4 cellular contexts compared by ENCODE assay signal in the genomic region with DNA sequence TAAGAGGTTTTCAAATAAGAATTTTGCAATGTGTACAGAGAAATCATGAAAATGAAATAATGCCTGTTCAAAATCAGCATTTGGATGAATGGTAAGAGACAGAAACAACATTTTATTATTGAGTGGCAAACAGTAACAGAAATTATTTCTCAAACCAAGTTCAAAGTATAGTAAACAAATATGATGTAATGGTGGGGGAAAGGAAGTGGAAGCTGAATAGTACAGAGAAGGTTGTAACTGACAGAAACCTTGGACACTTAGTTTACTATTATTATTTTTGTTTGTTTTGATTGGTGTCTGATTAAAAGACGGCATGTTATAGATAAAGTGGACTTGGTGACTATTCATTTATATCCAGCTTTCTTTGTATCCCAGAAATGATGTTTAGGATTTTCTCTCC.
TF ChIP-seq lines count a peak whose summit lies in the region.

No MANE protein-coding gene starts in this region.

TF ChIP-seq in SK-N-SH, 30 proteins besides CTCF, POLR2A, EP300 and RAD21 (continues in another document):
- TF ChIP-seq POLR2AphosphoS5 (IDR thresholded peaks at IDR 0.05; ENCODE audit: low read depth, low read length) (no peak), EZH2phosphoT487 (IDR thresholded peaks at IDR 0.05; ENCODE audit: borderline replicate concordance, low read depth) (no peak), RXRA (IDR thresholded peaks at IDR 0.05; ENCODE audit: borderline replicate concordance, low read depth) (no peak), FOXM1 (IDR thresholded peaks at IDR 0.05; ENCODE audit: low read depth) (no peak), TAF1 (IDR thresholded peaks at IDR 0.05; ENCODE audit: borderline replicate concordance, low read depth, low read length) (no peak), JUND (IDR thresholded peaks at IDR 0.05) (no peak), ELF1 (IDR thresholded peaks at IDR 0.05) (no peak), CHD2 (IDR thresholded peaks at IDR 0.05; ENCODE audit: low read length, partially characterized antibody) (no peak), GATA2 (CRISPR knock-in tag; IDR thresholded peaks at IDR 0.05) (no peak), TCF12 (IDR thresholded peaks at IDR 0.05) (no peak)
- TF ChIP-seq, protein P1, sequence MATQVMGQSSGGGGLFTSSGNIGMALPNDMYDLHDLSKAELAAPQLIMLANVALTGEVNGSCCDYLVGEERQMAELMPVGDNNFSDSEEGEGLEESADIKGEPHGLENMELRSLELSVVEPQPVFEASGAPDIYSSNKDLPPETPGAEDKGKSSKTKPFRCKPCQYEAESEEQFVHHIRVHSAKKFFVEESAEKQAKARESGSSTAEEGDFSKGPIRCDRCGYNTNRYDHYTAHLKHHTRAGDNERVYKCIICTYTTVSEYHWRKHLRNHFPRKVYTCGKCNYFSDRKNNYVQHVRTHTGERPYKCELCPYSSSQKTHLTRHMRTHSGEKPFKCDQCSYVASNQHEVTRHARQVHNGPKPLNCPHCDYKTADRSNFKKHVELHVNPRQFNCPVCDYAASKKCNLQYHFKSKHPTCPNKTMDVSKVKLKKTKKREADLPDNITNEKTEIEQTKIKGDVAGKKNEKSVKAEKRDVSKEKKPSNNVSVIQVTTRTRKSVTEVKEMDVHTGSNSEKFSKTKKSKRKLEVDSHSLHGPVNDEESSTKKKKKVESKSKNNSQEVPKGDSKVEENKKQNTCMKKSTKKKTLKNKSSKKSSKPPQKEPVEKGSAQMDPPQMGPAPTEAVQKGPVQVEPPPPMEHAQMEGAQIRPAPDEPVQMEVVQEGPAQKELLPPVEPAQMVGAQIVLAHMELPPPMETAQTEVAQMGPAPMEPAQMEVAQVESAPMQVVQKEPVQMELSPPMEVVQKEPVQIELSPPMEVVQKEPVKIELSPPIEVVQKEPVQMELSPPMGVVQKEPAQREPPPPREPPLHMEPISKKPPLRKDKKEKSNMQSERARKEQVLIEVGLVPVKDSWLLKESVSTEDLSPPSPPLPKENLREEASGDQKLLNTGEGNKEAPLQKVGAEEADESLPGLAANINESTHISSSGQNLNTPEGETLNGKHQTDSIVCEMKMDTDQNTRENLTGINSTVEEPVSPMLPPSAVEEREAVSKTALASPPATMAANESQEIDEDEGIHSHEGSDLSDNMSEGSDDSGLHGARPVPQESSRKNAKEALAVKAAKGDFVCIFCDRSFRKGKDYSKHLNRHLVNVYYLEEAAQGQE (IDR thresholded peaks at IDR 0.05; ENCODE audit: low read depth, low read length): no peak
- TF ChIP-seq, protein P2, sequence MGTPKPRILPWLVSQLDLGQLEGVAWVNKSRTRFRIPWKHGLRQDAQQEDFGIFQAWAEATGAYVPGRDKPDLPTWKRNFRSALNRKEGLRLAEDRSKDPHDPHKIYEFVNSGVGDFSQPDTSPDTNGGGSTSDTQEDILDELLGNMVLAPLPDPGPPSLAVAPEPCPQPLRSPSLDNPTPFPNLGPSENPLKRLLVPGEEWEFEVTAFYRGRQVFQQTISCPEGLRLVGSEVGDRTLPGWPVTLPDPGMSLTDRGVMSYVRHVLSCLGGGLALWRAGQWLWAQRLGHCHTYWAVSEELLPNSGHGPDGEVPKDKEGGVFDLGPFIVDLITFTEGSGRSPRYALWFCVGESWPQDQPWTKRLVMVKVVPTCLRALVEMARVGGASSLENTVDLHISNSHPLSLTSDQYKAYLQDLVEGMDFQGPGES (IDR thresholded peaks at IDR 0.05; ENCODE audit: low read depth, low read length): no peak

TF ChIP-seq in SK-N-SH treated with all-trans-retinoic acid at 6 μM for 48 hours, 23 proteins besides CTCF, POLR2A, EP300 and RAD21:
- TF ChIP-seq ZFP30 (CRISPR knock-in tag; IDR thresholded peaks at IDR 0.05): no peak
- no peak for TF ChIP-seq TOX (CRISPR knock-in tag; IDR thresholded peaks at IDR 0.05; ENCODE audit: borderline replicate concordance)
- no peak for TF ChIP-seq ZNF8 (CRISPR knock-in tag; IDR thresholded peaks at IDR 0.05)
- no peak for TF ChIP-seq ZC3H10 (CRISPR knock-in tag; IDR thresholded peaks at IDR 0.05)
- TF ChIP-seq BACH2 (CRISPR knock-in tag; IDR thresholded peaks at IDR 0.05; ENCODE audit: borderline replicate concordance): no peak
- TF ChIP-seq, protein P3, sequence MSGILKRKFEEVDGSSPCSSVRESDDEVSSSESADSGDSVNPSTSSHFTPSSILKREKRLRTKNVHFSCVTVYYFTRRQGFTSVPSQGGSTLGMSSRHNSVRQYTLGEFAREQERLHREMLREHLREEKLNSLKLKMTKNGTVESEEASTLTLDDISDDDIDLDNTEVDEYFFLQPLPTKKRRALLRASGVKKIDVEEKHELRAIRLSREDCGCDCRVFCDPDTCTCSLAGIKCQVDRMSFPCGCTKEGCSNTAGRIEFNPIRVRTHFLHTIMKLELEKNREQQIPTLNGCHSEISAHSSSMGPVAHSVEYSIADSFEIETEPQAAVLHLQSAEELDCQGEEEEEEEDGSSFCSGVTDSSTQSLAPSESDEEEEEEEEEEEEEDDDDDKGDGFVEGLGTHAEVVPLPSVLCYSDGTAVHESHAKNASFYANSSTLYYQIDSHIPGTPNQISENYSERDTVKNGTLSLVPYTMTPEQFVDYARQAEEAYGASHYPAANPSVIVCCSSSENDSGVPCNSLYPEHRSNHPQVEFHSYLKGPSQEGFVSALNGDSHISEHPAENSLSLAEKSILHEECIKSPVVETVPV (CRISPR knock-in tag; IDR thresholded peaks at IDR 0.05): no peak

TF ChIP-seq in GM12878, 131 proteins besides CTCF, POLR2A, EP300 and RAD21:
- TF ChIP-seq ATF7 (IDR thresholded peaks at IDR 0.05; ENCODE audit: low read depth) (peak; percentile 59; the same call in 1 of the 2 replicates), CHD4 (IDR thresholded peaks at IDR 0.05) (no peak), NFXL1 (IDR thresholded peaks at IDR 0.05; ENCODE audit: borderline replicate concordance) (no peak)
TF ChIP-seq in GM12878: peak in this region for 1.

TF ChIP-seq in HepG2, 621 proteins besides CTCF, POLR2A, EP300 and RAD21 (continues in another document):
- TF ChIP-seq NR3C1 (CRISPR knock-in tag; IDR thresholded peaks at IDR 0.05) (no peak), ZNF672 (CRISPR knock-in tag; IDR thresholded peaks at IDR 0.05) (no peak), ZNF143 (CRISPR knock-in tag; IDR thresholded peaks at IDR 0.05) (no peak), ZNF274 (CRISPR knock-in tag; IDR thresholded peaks at IDR 0.05) (no peak), NFYC (CRISPR knock-in tag; IDR thresholded peaks at IDR 0.05) (no peak), ZKSCAN1 (IDR thresholded peaks at IDR 0.05; ENCODE audit: low read length) (no peak), GATAD2A (CRISPR knock-in tag; IDR thresholded peaks at IDR 0.05) (0 out of 2 replicates have a peak, but pooled peaks have one; percentile 27), NR2F6 (IDR thresholded peaks at IDR 0.05) (no peak), NR2F6 (CRISPR knock-in tag; IDR thresholded peaks at IDR 0.05) (no peak), ZNF20 (CRISPR knock-in tag; IDR thresholded peaks at IDR 0.05) (no peak), KDM3A (CRISPR knock-in tag; IDR thresholded peaks at IDR 0.05; ENCODE audit: low read depth) (no peak), MTA3 (CRISPR knock-in tag; IDR thresholded peaks at IDR 0.05) (no peak), ZSCAN31 (CRISPR knock-in tag; IDR thresholded peaks at IDR 0.05; ENCODE audit: low read depth) (no peak), TGIF2 (CRISPR knock-in tag; IDR thresholded peaks at IDR 0.05) (no peak), SP4 (CRISPR knock-in tag; IDR thresholded peaks at IDR 0.05) (no peak)
- TF ChIP-seq, protein P4, sequence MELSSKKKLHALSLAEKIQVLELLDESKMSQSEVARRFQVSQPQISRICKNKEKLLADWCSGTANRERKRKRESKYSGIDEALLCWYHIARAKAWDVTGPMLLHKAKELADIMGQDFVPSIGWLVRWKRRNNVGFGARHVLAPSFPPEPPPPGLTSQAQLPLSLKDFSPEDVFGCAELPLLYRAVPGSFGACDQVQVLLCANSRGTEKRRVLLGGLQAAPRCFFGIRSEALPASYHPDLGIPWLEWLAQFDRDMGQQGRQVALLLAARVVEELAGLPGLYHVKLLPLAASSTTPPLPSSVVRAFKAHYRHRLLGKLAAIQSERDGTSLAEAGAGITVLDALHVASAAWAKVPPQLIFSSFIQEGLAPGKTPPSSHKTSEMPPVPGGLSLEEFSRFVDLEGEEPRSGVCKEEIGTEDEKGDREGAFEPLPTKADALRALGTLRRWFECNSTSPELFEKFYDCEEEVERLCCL (CRISPR knock-in tag; IDR thresholded peaks at IDR 0.05; ENCODE audit: borderline replicate concordance): no peak
- TF ChIP-seq, protein P5, sequence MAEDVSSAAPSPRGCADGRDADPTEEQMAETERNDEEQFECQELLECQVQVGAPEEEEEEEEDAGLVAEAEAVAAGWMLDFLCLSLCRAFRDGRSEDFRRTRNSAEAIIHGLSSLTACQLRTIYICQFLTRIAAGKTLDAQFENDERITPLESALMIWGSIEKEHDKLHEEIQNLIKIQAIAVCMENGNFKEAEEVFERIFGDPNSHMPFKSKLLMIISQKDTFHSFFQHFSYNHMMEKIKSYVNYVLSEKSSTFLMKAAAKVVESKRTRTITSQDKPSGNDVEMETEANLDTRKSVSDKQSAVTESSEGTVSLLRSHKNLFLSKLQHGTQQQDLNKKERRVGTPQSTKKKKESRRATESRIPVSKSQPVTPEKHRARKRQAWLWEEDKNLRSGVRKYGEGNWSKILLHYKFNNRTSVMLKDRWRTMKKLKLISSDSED (CRISPR knock-in tag; IDR thresholded peaks at IDR 0.05): no peak
- TF ChIP-seq, protein P6, sequence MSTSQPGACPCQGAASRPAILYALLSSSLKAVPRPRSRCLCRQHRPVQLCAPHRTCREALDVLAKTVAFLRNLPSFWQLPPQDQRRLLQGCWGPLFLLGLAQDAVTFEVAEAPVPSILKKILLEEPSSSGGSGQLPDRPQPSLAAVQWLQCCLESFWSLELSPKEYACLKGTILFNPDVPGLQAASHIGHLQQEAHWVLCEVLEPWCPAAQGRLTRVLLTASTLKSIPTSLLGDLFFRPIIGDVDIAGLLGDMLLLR (CRISPR knock-in tag; IDR thresholded peaks at IDR 0.05): no peak
- TF ChIP-seq, protein P7, sequence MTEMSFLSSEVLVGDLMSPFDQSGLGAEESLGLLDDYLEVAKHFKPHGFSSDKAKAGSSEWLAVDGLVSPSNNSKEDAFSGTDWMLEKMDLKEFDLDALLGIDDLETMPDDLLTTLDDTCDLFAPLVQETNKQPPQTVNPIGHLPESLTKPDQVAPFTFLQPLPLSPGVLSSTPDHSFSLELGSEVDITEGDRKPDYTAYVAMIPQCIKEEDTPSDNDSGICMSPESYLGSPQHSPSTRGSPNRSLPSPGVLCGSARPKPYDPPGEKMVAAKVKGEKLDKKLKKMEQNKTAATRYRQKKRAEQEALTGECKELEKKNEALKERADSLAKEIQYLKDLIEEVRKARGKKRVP (CRISPR knock-in tag; IDR thresholded peaks at IDR 0.05): 0 out of 4 replicates have a peak, but pooled peaks of 1 of the 2 experiments have one; percentile 21
- TF ChIP-seq, protein P8, sequence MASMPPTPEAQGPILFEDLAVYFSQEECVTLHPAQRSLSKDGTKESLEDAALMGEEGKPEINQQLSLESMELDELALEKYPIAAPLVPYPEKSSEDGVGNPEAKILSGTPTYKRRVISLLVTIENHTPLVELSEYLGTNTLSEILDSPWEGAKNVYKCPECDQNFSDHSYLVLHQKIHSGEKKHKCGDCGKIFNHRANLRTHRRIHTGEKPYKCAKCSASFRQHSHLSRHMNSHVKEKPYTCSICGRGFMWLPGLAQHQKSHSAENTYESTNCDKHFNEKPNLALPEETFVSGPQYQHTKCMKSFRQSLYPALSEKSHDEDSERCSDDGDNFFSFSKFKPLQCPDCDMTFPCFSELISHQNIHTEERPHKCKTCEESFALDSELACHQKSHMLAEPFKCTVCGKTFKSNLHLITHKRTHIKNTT (CRISPR knock-in tag; IDR thresholded peaks at IDR 0.05): no peak
- TF ChIP-seq, protein P9, sequence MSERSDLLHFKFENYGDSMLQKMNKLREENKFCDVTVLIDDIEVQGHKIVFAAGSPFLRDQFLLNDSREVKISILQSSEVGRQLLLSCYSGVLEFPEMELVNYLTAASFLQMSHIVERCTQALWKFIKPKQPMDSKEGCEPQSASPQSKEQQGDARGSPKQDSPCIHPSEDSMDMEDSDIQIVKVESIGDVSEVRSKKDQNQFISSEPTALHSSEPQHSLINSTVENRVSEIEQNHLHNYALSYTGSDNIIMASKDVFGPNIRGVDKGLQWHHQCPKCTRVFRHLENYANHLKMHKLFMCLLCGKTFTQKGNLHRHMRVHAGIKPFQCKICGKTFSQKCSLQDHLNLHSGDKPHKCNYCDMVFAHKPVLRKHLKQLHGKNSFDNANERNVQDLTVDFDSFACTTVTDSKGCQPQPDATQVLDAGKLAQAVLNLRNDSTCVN (CRISPR knock-in tag; IDR thresholded peaks at IDR 0.05; ENCODE audit: borderline replicate concordance): no peak
- TF ChIP-seq, protein P10, sequence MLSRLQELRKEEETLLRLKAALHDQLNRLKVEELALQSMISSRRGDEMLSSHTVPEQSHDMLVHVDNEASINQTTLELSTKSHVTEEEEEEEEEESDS (CRISPR knock-in tag; IDR thresholded peaks at IDR 0.05; ENCODE audit: borderline replicate concordance): no peak
- TF ChIP-seq, protein P11, sequence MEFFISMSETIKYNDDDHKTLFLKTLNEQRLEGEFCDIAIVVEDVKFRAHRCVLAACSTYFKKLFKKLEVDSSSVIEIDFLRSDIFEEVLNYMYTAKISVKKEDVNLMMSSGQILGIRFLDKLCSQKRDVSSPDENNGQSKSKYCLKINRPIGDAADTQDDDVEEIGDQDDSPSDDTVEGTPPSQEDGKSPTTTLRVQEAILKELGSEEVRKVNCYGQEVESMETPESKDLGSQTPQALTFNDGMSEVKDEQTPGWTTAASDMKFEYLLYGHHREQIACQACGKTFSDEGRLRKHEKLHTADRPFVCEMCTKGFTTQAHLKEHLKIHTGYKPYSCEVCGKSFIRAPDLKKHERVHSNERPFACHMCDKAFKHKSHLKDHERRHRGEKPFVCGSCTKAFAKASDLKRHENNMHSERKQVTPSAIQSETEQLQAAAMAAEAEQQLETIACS (CRISPR knock-in tag; IDR thresholded peaks at IDR 0.05): no peak
- TF ChIP-seq, protein P12, sequence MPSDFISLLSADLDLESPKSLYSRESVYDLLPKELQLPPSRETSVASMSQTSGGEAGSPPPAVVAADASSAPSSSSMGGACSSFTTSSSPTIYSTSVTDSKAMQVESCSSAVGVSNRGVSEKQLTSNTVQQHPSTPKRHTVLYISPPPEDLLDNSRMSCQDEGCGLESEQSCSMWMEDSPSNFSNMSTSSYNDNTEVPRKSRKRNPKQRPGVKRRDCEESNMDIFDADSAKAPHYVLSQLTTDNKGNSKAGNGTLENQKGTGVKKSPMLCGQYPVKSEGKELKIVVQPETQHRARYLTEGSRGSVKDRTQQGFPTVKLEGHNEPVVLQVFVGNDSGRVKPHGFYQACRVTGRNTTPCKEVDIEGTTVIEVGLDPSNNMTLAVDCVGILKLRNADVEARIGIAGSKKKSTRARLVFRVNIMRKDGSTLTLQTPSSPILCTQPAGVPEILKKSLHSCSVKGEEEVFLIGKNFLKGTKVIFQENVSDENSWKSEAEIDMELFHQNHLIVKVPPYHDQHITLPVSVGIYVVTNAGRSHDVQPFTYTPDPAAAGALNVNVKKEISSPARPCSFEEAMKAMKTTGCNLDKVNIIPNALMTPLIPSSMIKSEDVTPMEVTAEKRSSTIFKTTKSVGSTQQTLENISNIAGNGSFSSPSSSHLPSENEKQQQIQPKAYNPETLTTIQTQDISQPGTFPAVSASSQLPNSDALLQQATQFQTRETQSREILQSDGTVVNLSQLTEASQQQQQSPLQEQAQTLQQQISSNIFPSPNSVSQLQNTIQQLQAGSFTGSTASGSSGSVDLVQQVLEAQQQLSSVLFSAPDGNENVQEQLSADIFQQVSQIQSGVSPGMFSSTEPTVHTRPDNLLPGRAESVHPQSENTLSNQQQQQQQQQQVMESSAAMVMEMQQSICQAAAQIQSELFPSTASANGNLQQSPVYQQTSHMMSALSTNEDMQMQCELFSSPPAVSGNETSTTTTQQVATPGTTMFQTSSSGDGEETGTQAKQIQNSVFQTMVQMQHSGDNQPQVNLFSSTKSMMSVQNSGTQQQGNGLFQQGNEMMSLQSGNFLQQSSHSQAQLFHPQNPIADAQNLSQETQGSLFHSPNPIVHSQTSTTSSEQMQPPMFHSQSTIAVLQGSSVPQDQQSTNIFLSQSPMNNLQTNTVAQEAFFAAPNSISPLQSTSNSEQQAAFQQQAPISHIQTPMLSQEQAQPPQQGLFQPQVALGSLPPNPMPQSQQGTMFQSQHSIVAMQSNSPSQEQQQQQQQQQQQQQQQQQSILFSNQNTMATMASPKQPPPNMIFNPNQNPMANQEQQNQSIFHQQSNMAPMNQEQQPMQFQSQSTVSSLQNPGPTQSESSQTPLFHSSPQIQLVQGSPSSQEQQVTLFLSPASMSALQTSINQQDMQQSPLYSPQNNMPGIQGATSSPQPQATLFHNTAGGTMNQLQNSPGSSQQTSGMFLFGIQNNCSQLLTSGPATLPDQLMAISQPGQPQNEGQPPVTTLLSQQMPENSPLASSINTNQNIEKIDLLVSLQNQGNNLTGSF (CRISPR knock-in tag; IDR thresholded peaks at IDR 0.05): no peak
